In genomic region chr2:201451330-201452057, GRCh38 we compare ENCODE assay signal across 1 cellular context.
TF ChIP-seq lines count a peak whose summit lies in the region.

Gene STRADB (plus strand): TSS chr2:201451740. CDS start chr2:201454841, 3,101 bp downstream.
Gene TRAK2 (minus strand): TSS chr2:201451458. CDS start chr2:201420507, 30,951 bp downstream.

TF ChIP-seq in K562, 482 proteins besides CTCF, POLR2A, EP300 and RAD21 (continued from another document and continues in another):
- TF ChIP-seq MNT (conservative IDR thresholded peaks at IDR 0.05), result peak; percentile 70 to 87
- TF ChIP-seq E2F8 (IDR thresholded peaks at IDR 0.05; ENCODE audit: low read depth, partially characterized antibody), result peak; percentile 27
- no peak for TF ChIP-seq E2F6 (IDR thresholded peaks at IDR 0.05; ENCODE audit: borderline replicate concordance in 1 of 2, extremely low read depth in 1 of 2, insufficient read depth in 1 of 2, insufficient read length in 1 of 2, low read depth in 1 of 2, low read length in 1 of 2, poor library complexity in 1 of 2, severe bottlenecking in 1 of 2)
- peak in 1 of 2 experiments; percentile 99; a peak in 2 of 4 replicates for TF ChIP-seq ZNF639 (CRISPR knock-in tag; conservative IDR thresholded peaks at IDR 0.05 in 1 of 2, IDR thresholded peaks at IDR 0.05 in 1 of 2)
- TF ChIP-seq ZBTB5 (IDR thresholded peaks at IDR 0.05), result no peak
- peak; percentile 42; the same call in 1 of the 2 replicates for TF ChIP-seq CTBP1 (IDR thresholded peaks at IDR 0.05; ENCODE audit: borderline replicate concordance)
- peak; percentile 88; the same call in 1 of the 2 replicates for TF ChIP-seq NR2C2 (CRISPR knock-in tag; IDR thresholded peaks at IDR 0.05)
- peak; percentile 96 for TF ChIP-seq NR2C2 (tag; IDR thresholded peaks at IDR 0.05)
- TF ChIP-seq BACH1 (tag; IDR thresholded peaks at IDR 0.05), result no peak
- TF ChIP-seq ATF1 (CRISPR knock-in tag; IDR thresholded peaks at IDR 0.05), result peak; percentile 86
- TF ChIP-seq ATF1 (tag; IDR thresholded peaks at IDR 0.05), result peak; percentile 97
- peak; percentile 49; the same call in 1 of the 2 replicates for TF ChIP-seq ATF7 (IDR thresholded peaks at IDR 0.05)
- no peak for TF ChIP-seq ZNF449 (CRISPR knock-in tag; IDR thresholded peaks at IDR 0.05)
- no peak for TF ChIP-seq CHCHD3 (CRISPR knock-in tag; IDR thresholded peaks at IDR 0.05)
- TF ChIP-seq YY1 (IDR thresholded peaks at IDR 0.05; ENCODE audit: borderline replicate concordance in 1 of 3, control insufficient read depth in 1 of 3, extremely low read depth in 1 of 3, insufficient read depth in 3 of 3, insufficient read length in 1 of 3, insufficient replicate concordance in 2 of 3, low read depth in 1 of 3, low read length in 2 of 3), result peak; percentile 63 to 93 (median 92)
- peak; percentile 90 for TF ChIP-seq POLR2G (IDR thresholded peaks at IDR 0.05; ENCODE audit: low read depth, low read length)
- peak; percentile 65 for TF ChIP-seq RBBP5 (IDR thresholded peaks at IDR 0.05; ENCODE audit: borderline replicate concordance, insufficient read depth, low read length, poor library complexity, severe bottlenecking)
- TF ChIP-seq PML (IDR thresholded peaks at IDR 0.05; ENCODE audit: low read length), result peak; percentile 53; the same call in 1 of the 2 replicates
- TF ChIP-seq STAT5B (CRISPR knock-in tag; IDR thresholded peaks at IDR 0.05), result no peak
- TF ChIP-seq SPI1 (IDR thresholded peaks at IDR 0.05; ENCODE audit: borderline replicate concordance, low read depth, low read length), result peak; percentile 72
- no peak for TF ChIP-seq ILK (tag; IDR thresholded peaks at IDR 0.05; ENCODE audit: borderline replicate concordance, low read depth)
- no peak for TF ChIP-seq ZNF165 (CRISPR knock-in tag; IDR thresholded peaks at IDR 0.05; ENCODE audit: borderline replicate concordance)
- TF ChIP-seq NONO (IDR thresholded peaks at IDR 0.05; ENCODE audit: low read depth in 2 of 2, low read length in 1 of 2), result no peak; a peak in 1 of 4 replicates
- TF ChIP-seq MAZ (CRISPR knock-in tag; conservative IDR thresholded peaks at IDR 0.05 in 1 of 2, IDR thresholded peaks at IDR 0.05 in 1 of 2), result peak; percentile 84 to 90
- peak; percentile 56 for TF ChIP-seq CCNT2 (IDR thresholded peaks at IDR 0.05; ENCODE audit: borderline replicate concordance, extremely low read depth, insufficient read length, low read depth, low read length)
- no peak for TF ChIP-seq TGIF2 (CRISPR knock-in tag; IDR thresholded peaks at IDR 0.05)
- 0 out of 4 replicates have a peak, but pooled peaks of 1 of the 2 experiments have one; percentile 8 for TF ChIP-seq FOXA3 (CRISPR knock-in tag; conservative IDR thresholded peaks at IDR 0.05 in 1 of 2, IDR thresholded peaks at IDR 0.05 in 1 of 2)
- TF ChIP-seq PTRF (tag; IDR thresholded peaks at IDR 0.05), result no peak
- no peak for TF ChIP-seq SMARCA4 (IDR thresholded peaks at IDR 0.05)
- no peak for TF ChIP-seq GTF3C2 (IDR thresholded peaks at IDR 0.05; ENCODE audit: borderline replicate concordance, extremely low read depth, insufficient read length)
- peak; percentile 81; the same call in 1 of the 2 replicates for TF ChIP-seq ESRRA (IDR thresholded peaks at IDR 0.05; ENCODE audit: borderline replicate concordance, low read depth)
- peak; percentile 44 for TF ChIP-seq HMGN3 (IDR thresholded peaks at IDR 0.05; ENCODE audit: borderline replicate concordance, extremely low read depth, insufficient read length, low read depth, low read length)
- TF ChIP-seq MLX (CRISPR knock-in tag; conservative IDR thresholded peaks at IDR 0.05), result no peak
- no peak for TF ChIP-seq MEF2A (IDR thresholded peaks at IDR 0.05; ENCODE audit: control insufficient read depth, low read depth, low read length)
- no peak for TF ChIP-seq ZBTB49 (CRISPR knock-in tag; IDR thresholded peaks at IDR 0.05; ENCODE audit: borderline replicate concordance)
- TF ChIP-seq HEY1 (CRISPR knock-in tag; IDR thresholded peaks at IDR 0.05; ENCODE audit: borderline replicate concordance), result no peak
- peak; percentile 52; the same call in 1 of the 2 replicates for TF ChIP-seq LCOR (CRISPR knock-in tag; IDR thresholded peaks at IDR 0.05)
- TF ChIP-seq HIVEP1 (CRISPR knock-in tag; IDR thresholded peaks at IDR 0.05), result no peak
